In the genomic region with DNA sequence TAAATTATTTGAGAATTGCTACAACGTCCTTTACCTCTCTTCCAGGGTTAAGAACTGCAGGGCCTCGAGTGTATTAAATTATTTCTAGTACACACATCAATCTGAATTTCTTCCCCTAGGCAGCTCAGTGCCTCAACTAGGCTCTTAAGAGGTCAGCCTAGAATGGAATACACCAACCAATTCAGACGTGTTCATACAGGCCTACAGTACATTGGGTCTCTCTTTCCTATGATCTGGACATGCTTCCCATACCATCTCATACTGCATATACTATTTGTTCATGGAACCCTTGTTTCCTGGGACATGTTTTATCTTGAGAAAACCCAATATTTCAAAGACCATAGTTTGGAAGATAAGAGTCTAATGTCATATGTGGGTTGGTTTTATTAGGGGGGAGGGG, we compare ENCODE assay signal across 19 cellular contexts.
"Had no signal": no experiment of that assay in that cellular context is flagged by ENCODE, and none has a peak within 500 bp of the region (broad histone marks: within the 10 kb centered on the region; RNA-seq: fewer than 3 reads in every experiment).

No MANE protein-coding gene starts in this region.

- H3K27me3 ChIP-seq: colonic mucosa, esophagus muscularis mucosa, gastroesophageal sphincter, heart left ventricle, hepatocyte, left lung had no signal

- H3K36me3 ChIP-seq: colonic mucosa, esophagus muscularis mucosa, gastroesophageal sphincter, heart left ventricle, left lung, lower lobe of right lung had no signal

- H3K27ac ChIP-seq: colonic mucosa, esophagus muscularis mucosa, gastroesophageal sphincter, heart left ventricle, hepatocyte, left lung, lower lobe of right lung had no signal

- ATAC-seq: effector memory CD8-positive, alpha-beta T cell; gastroesophageal sphincter; heart left ventricle; left cardiac atrium; left lung; left ventricle myocardium superior; lower lobe of right lung; mucosa of descending colon; naive thymus-derived CD8-positive, alpha-beta T cell had no signal

- H3K4me1 ChIP-seq: colonic mucosa, gastroesophageal sphincter, left lung, lower lobe of right lung had no signal

- H3K79me2 ChIP-seq: hepatocyte had no signal

- H3K9me3 ChIP-seq: colonic mucosa, esophagus muscularis mucosa, gastroesophageal sphincter, heart left ventricle, left lung, lower lobe of right lung, mucosa of descending colon had no signal

- DNase-seq: colonic mucosa; cortex of kidney; effector CD8-positive, alpha-beta T cell; effector memory CD8-positive, alpha-beta T cell; endodermal cell; heart left ventricle; hypothalamus; immature natural killer cell; islet precursor cell; left cardiac atrium; left lung; left ventricle myocardium superior; lower lobe of right lung; mucosa of descending colon; naive B cell; naive thymus-derived CD8-positive, alpha-beta T cell had no signal

- H2AFZ ChIP-seq: hepatocyte had no signal

- H3K4me3 ChIP-seq: colonic mucosa, esophagus muscularis mucosa, gastroesophageal sphincter, heart left ventricle, hepatocyte, left lung, lower lobe of right lung, mucosa of descending colon had no signal

- H3K4me2 ChIP-seq: hepatocyte had no signal
